In the genomic region with DNA sequence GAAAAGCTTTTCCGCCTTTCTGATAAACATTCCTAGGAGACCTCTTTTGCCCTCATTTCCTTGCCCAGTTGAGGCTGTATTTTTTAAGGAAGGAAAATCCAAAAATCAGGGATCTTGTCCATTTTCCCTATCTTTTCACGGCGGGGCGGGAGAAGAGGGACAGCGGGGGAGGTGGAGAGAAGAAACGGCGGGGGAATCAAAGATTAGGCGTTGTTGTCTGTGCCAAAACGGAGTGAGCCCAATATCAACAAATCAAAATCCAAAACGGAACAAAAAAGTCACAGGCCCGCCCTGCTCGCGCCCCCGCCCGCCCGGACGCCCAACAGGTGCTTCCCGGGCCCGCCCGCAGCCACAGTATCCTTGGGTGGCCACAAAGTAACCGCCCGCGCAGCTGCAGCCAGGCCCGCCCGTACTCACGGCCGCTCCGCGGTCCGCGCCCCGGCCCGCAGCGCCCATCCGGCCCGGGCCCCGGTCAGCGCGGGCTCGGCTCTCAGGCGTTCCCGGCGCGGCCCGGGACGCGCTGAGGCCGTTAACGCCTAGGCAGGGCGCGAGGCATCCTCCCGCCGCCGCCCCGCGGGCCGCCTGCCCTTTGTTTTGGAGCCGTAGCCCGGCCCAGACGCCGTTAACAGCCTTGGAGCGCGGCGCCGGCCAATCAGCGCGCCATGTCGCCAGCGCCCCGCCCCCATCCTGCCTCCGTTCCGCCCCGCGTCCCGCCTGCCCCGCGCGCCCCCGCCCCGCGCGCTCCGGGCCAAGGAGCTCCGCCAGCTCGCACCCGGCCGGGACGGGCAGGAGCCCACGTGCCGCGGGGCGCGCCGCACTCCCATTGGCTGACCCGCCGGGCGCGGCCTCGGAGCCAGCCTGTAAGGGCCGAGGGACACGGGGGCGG, we compare ENCODE assay signal across 1 cellular context.
TF ChIP-seq lines count a peak whose summit lies in the region.

A gene with protein sequence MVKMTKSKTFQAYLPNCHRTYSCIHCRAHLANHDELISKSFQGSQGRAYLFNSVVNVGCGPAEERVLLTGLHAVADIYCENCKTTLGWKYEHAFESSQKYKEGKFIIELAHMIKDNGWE (minus strand): TSS at position 597 of the 886 bp plus-strand sequence. CDS start 25,050 bp downstream, outside the sequence.

TF ChIP-seq in K562, 482 proteins besides CTCF, POLR2A, EP300 and RAD21 (continued from another document):
- TF ChIP-seq, protein P1, sequence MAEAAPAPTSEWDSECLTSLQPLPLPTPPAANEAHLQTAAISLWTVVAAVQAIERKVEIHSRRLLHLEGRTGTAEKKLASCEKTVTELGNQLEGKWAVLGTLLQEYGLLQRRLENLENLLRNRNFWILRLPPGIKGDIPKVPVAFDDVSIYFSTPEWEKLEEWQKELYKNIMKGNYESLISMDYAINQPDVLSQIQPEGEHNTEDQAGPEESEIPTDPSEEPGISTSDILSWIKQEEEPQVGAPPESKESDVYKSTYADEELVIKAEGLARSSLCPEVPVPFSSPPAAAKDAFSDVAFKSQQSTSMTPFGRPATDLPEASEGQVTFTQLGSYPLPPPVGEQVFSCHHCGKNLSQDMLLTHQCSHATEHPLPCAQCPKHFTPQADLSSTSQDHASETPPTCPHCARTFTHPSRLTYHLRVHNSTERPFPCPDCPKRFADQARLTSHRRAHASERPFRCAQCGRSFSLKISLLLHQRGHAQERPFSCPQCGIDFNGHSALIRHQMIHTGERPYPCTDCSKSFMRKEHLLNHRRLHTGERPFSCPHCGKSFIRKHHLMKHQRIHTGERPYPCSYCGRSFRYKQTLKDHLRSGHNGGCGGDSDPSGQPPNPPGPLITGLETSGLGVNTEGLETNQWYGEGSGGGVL (CRISPR knock-in tag; IDR thresholded peaks at IDR 0.05) = no peak
- TF ChIP-seq ZNF589 (CRISPR knock-in tag; IDR thresholded peaks at IDR 0.05; ENCODE audit: low read depth) (no peak), RBM25 (IDR thresholded peaks at IDR 0.05; ENCODE audit: low read depth, low read length, severe bottlenecking) (no peak), PRPF4 (IDR thresholded peaks at IDR 0.05; ENCODE audit: insufficient read depth, low read depth, low read length, poor library complexity, severe bottlenecking) (no peak), KLF10 (CRISPR knock-in tag; IDR thresholded peaks at IDR 0.05) (no peak), MCM2 (IDR thresholded peaks at IDR 0.05; ENCODE audit: low read depth) (no peak), ZNF696 (CRISPR knock-in tag; conservative IDR thresholded peaks at IDR 0.05) (no peak), ZNF3 (CRISPR knock-in tag; IDR thresholded peaks at IDR 0.05) (no peak), COPS2 (conservative IDR thresholded peaks at IDR 0.05) (no peak), MTA3 (IDR thresholded peaks at IDR 0.05; ENCODE audit: borderline replicate concordance) (no peak), SP2 (IDR thresholded peaks at IDR 0.05; ENCODE audit: extremely low read depth, low read depth, low read length, poor library complexity, severe bottlenecking) (no peak), ZNF184 (CRISPR knock-in tag; IDR thresholded peaks at IDR 0.05) (no peak), ZNF584 (CRISPR knock-in tag; IDR thresholded peaks at IDR 0.05; ENCODE audit: low read depth) (no peak), ESRRB (CRISPR knock-in tag; IDR thresholded peaks at IDR 0.05; ENCODE audit: borderline replicate concordance) (no peak), POU5F1 (IDR thresholded peaks at IDR 0.05; ENCODE audit: borderline replicate concordance, low read depth, low read length, partially characterized antibody) (peak; percentile 68), GABPB2 (CRISPR knock-in tag; conservative IDR thresholded peaks at IDR 0.05) (no peak), ZNF311 (CRISPR knock-in tag; IDR thresholded peaks at IDR 0.05) (no peak), NCOA6 (IDR thresholded peaks at IDR 0.05) (no peak), ZNF175 (CRISPR knock-in tag; IDR thresholded peaks at IDR 0.05; ENCODE audit: low read depth) (no peak), TFAM (CRISPR knock-in tag; conservative IDR thresholded peaks at IDR 0.05) (no peak)
- TF ChIP-seq, protein P2, sequence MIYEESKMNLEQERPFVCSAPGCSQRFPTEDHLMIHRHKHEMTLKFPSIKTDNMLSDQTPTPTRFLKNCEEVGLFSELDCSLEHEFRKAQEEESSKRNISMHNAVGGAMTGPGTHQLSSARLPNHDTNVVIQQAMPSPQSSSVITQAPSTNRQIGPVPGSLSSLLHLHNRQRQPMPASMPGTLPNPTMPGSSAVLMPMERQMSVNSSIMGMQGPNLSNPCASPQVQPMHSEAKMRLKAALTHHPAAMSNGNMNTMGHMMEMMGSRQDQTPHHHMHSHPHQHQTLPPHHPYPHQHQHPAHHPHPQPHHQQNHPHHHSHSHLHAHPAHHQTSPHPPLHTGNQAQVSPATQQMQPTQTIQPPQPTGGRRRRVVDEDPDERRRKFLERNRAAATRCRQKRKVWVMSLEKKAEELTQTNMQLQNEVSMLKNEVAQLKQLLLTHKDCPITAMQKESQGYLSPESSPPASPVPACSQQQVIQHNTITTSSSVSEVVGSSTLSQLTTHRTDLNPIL (CRISPR knock-in tag; IDR thresholded peaks at IDR 0.05) = no peak
- TF ChIP-seq, protein P3, sequence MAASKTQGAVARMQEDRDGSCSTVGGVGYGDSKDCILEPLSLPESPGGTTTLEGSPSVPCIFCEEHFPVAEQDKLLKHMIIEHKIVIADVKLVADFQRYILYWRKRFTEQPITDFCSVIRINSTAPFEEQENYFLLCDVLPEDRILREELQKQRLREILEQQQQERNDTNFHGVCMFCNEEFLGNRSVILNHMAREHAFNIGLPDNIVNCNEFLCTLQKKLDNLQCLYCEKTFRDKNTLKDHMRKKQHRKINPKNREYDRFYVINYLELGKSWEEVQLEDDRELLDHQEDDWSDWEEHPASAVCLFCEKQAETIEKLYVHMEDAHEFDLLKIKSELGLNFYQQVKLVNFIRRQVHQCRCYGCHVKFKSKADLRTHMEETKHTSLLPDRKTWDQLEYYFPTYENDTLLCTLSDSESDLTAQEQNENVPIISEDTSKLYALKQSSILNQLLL (CRISPR knock-in tag; IDR thresholded peaks at IDR 0.05; ENCODE audit: borderline replicate concordance) = no peak
- TF ChIP-seq, protein P4, sequence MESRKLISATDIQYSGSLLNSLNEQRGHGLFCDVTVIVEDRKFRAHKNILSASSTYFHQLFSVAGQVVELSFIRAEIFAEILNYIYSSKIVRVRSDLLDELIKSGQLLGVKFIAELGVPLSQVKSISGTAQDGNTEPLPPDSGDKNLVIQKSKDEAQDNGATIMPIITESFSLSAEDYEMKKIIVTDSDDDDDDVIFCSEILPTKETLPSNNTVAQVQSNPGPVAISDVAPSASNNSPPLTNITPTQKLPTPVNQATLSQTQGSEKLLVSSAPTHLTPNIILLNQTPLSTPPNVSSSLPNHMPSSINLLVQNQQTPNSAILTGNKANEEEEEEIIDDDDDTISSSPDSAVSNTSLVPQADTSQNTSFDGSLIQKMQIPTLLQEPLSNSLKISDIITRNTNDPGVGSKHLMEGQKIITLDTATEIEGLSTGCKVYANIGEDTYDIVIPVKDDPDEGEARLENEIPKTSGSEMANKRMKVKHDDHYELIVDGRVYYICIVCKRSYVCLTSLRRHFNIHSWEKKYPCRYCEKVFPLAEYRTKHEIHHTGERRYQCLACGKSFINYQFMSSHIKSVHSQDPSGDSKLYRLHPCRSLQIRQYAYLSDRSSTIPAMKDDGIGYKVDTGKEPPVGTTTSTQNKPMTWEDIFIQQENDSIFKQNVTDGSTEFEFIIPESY (CRISPR knock-in tag; IDR thresholded peaks at IDR 0.05) = no peak
- TF ChIP-seq, protein P5, sequence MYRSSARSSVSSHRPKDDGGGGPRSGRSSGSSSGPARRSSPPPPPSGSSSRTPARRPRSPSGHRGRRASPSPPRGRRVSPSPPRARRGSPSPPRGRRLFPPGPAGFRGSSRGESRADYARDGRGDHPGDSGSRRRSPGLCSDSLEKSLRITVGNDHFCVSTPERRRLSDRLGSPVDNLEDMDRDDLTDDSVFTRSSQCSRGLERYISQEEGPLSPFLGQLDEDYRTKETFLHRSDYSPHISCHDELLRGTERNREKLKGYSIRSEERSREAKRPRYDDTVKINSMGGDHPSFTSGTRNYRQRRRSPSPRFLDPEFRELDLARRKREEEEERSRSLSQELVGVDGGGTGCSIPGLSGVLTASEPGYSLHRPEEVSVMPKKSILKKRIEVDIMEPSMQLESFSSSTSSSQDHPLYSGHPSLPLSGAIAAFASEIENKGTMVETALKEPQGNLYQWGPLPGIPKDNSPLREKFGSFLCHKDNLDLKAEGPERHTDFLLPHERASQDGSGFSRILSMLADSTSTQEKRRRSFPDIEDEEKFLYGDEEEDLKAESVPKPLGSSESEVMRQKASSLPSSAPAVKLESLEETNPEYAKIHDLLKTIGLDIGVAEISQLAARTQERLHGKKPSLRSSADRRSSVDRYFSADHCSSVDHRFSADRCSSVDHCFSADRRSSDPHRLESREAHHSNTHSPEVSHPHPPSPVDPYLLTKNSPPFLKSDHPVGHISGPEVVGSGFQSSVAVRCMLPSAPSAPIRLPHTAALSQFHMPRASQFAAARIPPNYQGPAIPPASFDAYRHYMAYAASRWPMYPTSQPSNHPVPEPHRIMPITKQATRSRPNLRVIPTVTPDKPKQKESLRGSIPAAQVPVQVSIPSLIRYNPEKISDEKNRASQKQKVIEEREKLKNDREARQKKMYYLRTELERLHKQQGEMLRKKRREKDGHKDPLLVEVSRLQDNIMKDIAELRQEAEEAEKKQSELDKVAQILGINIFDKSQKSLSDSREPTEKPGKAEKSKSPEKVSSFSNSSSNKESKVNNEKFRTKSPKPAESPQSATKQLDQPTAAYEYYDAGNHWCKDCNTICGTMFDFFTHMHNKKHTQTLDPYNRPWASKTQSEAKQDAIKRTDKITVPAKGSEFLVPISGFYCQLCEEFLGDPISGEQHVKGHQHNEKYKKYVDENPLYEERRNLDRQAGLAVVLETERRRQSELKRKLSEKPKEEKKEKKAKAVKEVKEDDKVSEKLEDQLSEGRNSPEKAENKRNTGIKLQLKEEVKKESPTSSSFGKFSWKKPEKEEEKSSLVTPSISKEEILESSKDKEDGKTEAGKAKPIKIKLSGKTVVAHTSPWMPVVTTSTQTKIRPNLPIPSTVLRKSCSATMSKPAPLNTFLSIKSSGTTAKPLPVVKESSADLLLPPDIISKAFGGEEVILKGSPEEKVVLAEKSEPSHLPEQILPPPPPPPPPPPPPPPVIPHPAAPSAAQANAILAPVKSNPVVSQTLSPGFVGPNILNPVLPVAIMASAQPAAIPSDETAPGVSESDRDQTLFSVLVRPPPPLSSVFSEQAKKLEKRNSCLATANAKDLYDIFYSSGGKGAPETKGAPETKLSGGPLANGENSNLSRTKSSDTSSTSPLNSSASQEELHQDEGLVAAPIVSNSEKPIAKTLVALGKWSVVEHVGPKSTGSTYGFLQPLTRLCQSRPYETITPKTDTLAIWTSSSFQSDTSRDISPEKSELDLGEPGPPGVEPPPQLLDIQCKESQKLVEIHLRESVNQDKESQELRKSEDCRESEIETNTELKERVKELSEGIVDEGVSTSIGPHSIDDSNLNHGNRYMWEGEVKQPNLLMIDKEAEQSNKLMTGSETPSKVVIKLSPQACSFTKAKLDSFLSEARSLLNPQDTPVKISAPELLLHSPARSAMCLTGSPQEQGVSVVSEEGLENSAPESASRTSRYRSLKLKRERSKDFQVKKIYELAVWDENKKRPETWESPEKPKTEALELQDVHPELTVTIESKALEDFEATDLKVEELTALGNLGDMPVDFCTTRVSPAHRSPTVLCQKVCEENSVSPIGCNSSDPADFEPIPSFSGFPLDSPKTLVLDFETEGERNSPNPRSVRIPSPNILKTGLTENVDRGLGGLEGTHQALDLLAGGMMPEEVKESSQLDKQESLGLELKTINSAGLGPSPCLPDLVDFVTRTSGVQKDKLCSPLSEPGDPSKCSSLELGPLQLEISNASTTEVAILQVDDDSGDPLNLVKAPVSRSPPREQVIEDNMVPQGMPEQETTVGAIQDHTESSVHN (IDR thresholded peaks at IDR 0.05; ENCODE audit: borderline replicate concordance in 1 of 2, low read depth in 1 of 2) = no peak
- TF ChIP-seq, protein P6, sequence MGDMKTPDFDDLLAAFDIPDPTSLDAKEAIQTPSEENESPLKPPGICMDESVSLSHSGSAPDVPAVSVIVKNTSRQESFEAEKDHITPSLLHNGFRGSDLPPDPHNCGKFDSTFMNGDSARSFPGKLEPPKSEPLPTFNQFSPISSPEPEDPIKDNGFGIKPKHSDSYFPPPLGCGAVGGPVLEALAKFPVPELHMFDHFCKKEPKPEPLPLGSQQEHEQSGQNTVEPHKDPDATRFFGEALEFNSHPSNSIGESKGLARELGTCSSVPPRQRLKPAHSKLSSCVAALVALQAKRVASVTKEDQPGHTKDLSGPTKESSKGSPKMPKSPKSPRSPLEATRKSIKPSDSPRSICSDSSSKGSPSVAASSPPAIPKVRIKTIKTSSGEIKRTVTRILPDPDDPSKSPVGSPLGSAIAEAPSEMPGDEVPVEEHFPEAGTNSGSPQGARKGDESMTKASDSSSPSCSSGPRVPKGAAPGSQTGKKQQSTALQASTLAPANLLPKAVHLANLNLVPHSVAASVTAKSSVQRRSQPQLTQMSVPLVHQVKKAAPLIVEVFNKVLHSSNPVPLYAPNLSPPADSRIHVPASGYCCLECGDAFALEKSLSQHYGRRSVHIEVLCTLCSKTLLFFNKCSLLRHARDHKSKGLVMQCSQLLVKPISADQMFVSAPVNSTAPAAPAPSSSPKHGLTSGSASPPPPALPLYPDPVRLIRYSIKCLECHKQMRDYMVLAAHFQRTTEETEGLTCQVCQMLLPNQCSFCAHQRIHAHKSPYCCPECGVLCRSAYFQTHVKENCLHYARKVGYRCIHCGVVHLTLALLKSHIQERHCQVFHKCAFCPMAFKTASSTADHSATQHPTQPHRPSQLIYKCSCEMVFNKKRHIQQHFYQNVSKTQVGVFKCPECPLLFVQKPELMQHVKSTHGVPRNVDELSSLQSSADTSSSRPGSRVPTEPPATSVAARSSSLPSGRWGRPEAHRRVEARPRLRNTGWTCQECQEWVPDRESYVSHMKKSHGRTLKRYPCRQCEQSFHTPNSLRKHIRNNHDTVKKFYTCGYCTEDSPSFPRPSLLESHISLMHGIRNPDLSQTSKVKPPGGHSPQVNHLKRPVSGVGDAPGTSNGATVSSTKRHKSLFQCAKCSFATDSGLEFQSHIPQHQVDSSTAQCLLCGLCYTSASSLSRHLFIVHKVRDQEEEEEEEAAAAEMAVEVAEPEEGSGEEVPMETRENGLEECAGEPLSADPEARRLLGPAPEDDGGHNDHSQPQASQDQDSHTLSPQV (IDR thresholded peaks at IDR 0.05) = no peak
